10 cellular contexts compared by ENCODE assay signal in genomic region chr19:19447536-19448237, GRCh38. TPM values are rescaled to one million over a fixed set of nuclear protein-coding genes. Genes with fewer than 3 reads are reported as not detected.
DNase-seq lines count a peak whose midpoint lies in the region; ATAC-seq, FAIRE-seq and TF ChIP-seq lines count a peak whose summit lies in the region.
"Had no signal": no experiment of that assay in that cellular context is flagged by ENCODE, and none has a peak within 500 bp of the region (broad histone marks: within the 10 kb centered on the region; RNA-seq: fewer than 3 reads in every experiment).

No MANE protein-coding gene starts in this region.

- intact Hi-C loops in pancreas (cut with DNase I), result no loop called here

- H3K27me3 Mint-ChIP-seq in chondrocyte (ENCODE audit: low read depth), result no peaks in the 10 kb centered on the region

- 65 to 68% methylated on average over 15 of the region's 15 CpGs for WGBS in pancreas, 2 donors

- H3K4me1 ChIP-seq in DND-41 (ENCODE audit: insufficient read depth, low read length) (peaks cover 4% of the 10 kb centered on the region; the same call in 1 of the 2 replicates), pancreas (peaks cover 0 to 14% (median 3%) of the 10 kb centered on the region in 3 donors)

- no peaks in the 10 kb centered on the region for H3K36me3 Mint-ChIP-seq in chondrocyte (ENCODE audit: low read depth)

- H3K4me2 ChIP-seq in DND-41 (ENCODE audit: insufficient read depth, low read length), result no peak overlapping the region

- peaks cover 95% of the 10 kb centered on the region for H4K20me1 ChIP-seq in DND-41 (ENCODE audit: insufficient read depth, low read length)

- peaks cover 24% of the 10 kb centered on the region for H3K36me3 ChIP-seq in DND-41 (ENCODE audit: insufficient read depth, low read length)
- H3K36me3 ChIP-seq in pancreas, result no peaks in the 10 kb centered on the region

- H3K79me2 ChIP-seq in DND-41 (ENCODE audit: insufficient read depth, low read length), result peaks cover 100% of the 10 kb centered on the region

- no peaks in the 10 kb centered on the region for H3K27me3 ChIP-seq in DND-41 (ENCODE audit: insufficient read depth, low read length, poor library complexity)
- no peaks in the 10 kb centered on the region for H3K27me3 ChIP-seq in pancreas

- H2AFZ ChIP-seq in DND-41 (ENCODE audit: low read depth, low read length), result no peak overlapping the region

- no peak for FAIRE-seq in pancreas (lab: Jason Lieb, UNC)
- FAIRE-seq in GM12891 (lab: Jason Lieb, UNC), result no peak
- FAIRE-seq: G401.6 had no signal

- TF ChIP-seq POLR2A in GM12891 (IDR thresholded peaks at IDR 0.05; ENCODE audit: low read depth, low read length), result no peak

- ATAC-seq in DND-41 (ENCODE audit: insufficient read depth, low read depth) (peak; percentile 61; the same call in 2 of the 3 replicates), pancreas (peak; percentile 46 to 80 (median 58)), GM18861 (IDR thresholded peaks at IDR 0.05; ENCODE audit: unreplicated experiment) (no peak)
- ATAC-seq: Panc1 had no signal

- DNase-seq in DND-41 (peak; percentile 25), T-helper 22 cell (ENCODE audit: low read depth) (peak; percentile 5), chondrocyte (ENCODE audit: low spot score) (peak; percentile 67), pancreas (peak in 2 of 6 donors; percentile 34 to 60), GM12891 (ENCODE audit: insufficient read length, low spot score) (no peak), SW 1271 (lab: John Stamatoyannopoulos, UW) (no peak), NCI-H2171 (lab: John Stamatoyannopoulos, UW) (no peak)

- peaks cover 40% of the 10 kb centered on the region for H3K4me1 Mint-ChIP-seq in chondrocyte (ENCODE audit: low read depth)

- no peak overlapping the region for H3K9ac ChIP-seq in DND-41 (ENCODE audit: low read depth, low read length)

- H3K4me3 ChIP-seq in DND-41 (ENCODE audit: low read depth in 1 of 2, low read length in 2 of 2), result no peak overlapping the region
- no peak overlapping the region for H3K4me3 ChIP-seq in pancreas

- H3K9me3 Mint-ChIP-seq in chondrocyte (ENCODE audit: low read depth), result no peaks in the 10 kb centered on the region

- H3K27ac ChIP-seq in DND-41 (ENCODE audit: low read length), result no peak overlapping the region
- peak overlapping the region; percentile 7 to 26 (median 18) for H3K27ac ChIP-seq in pancreas

- H3K27ac Mint-ChIP-seq in chondrocyte (ENCODE audit: unreplicated experiment), result no peak overlapping the region

- TF ChIP-seq CTCF in DND-41 (IDR thresholded peaks at IDR 0.05; ENCODE audit: borderline replicate concordance, extremely low read depth, low read length, poor library complexity, severe bottlenecking) (no peak), chondrocyte (IDR thresholded peaks at IDR 0.05) (no peak), pancreas (IDR thresholded peaks at IDR 0.05) (no peak)

- H3K4me3 Mint-ChIP-seq in chondrocyte (ENCODE audit: unreplicated experiment), result no peak overlapping the region

- no peaks in the 10 kb centered on the region for H3K9me3 ChIP-seq in DND-41 (ENCODE audit: insufficient read depth, low read length, severe bottlenecking)
- no peaks in the 10 kb centered on the region for H3K9me3 ChIP-seq in pancreas

TF ChIP-seq in GM12891, 5 proteins besides CTCF, POLR2A, EP300 and RAD21:
- TF ChIP-seq PAX5 (IDR thresholded peaks at IDR 0.05; ENCODE audit: insufficient read depth, low read length, severe bottlenecking) (no peak), POU2F2 (IDR thresholded peaks at IDR 0.05; ENCODE audit: low read depth, low read length) (no peak), POLR2AphosphoS5 (IDR thresholded peaks at IDR 0.05; ENCODE audit: low read depth, low read length) (no peak), SPI1 (IDR thresholded peaks at IDR 0.05; ENCODE audit: low read depth, low read length) (no peak), TAF1 (IDR thresholded peaks at IDR 0.05; ENCODE audit: low read depth, low read length) (no peak)

RNA-seq across cellular contexts. Expression of gene GATAD2A, which starts 42.2 kb away (rescaled TPM):
- total RNA-seq in chondrocyte (68.9 to 83.7 TPM (median 82.6 TPM) in 3 replicates), pancreas (10 to 100 TPM; 31.4 to 51.8 (median 41.8) TPM)
- 10 to 100 TPM; 11.9 to 13.1 TPM for polyA plus RNA-seq in pancreas
- polyA plus RNA-seq in GM12891 (2012; ENCODE audit: low read depth, missing spikeins), result 24.8 TPM

Comparison
In these comparisons a context has a peak if more than half of its experiments do, and no peak if none do; other contexts are left out.
1. DNase-seq: peak in DND-41 (single experiment), T-helper 22 cell (single experiment) and chondrocyte (single experiment); none in GM12891 (single experiment), SW 1271 (0 of 2) and NCI-H2171 (single experiment).